Comparison of ENCODE assay signal across 8 cellular contexts in the genomic region with DNA sequence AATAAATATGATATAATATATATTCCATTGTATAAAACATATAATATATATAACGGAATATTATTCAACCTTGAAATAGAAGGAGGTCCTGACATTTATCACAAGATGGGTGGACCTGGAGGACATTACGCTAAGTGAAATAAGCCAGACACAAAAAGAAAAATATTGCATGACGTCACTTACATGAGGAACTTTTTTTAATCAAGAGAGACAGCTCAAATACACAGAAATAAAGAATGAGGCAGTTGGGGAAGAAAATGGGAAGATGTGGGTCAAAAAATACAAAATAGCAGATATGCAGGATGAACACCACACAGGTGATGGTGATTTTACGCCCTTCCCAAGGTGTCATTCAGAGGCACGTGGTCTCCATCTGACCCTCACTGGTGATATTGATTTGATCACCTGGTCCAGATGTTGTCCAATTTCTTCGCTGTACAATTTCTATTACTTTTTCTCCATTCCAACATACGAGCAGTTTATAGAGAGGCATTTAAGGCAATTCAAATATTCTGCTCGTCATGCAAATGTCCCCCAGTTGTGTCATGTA. TPM values are rescaled to one million over a fixed set of nuclear protein-coding genes. Genes with fewer than 3 reads are reported as not detected.
DNase-seq lines count a peak whose midpoint lies in the region; ATAC-seq and TF ChIP-seq lines count a peak whose summit lies in the region.

No MANE protein-coding gene starts in this region.

- no peak for TF ChIP-seq CTCF in GM10266 (IDR thresholded peaks at IDR 0.05; ENCODE audit: control insufficient read depth, insufficient read depth, low read depth, missing control alignments)

- peak; percentile 7 for ATAC-seq in activated CD4-positive, alpha-beta T cell treated with anti-CD3 and anti-CD28 coated beads for 36 hours
- peak; percentile 13 for ATAC-seq in central memory CD8-positive, alpha-beta T cell (replicated peaks; ENCODE audit: extremely low read depth, poor library complexity, severe bottlenecking)
- no peak for ATAC-seq in activated CD4-positive, CD25-positive, alpha-beta regulatory T cell treated with anti-CD3 and anti-CD28 coated beads, Interleukin-2, amount 50 U/mL, for 24 hours

- peak; percentile 12 for DNase-seq in activated CD4-positive, alpha-beta T cell treated with anti-CD3 and anti-CD28 coated beads for 36 hours
- no peak for DNase-seq in activated CD4-positive, alpha-beta T cell treated with anti-CD3 and anti-CD28 coated beads, Interleukin-2, amount 50 U/mL, for 48 hours
- DNase-seq in LoVo (ENCODE audit: low spot score) (peak; percentile 16), iPS-NIHi11 (ENCODE audit: low spot score) (no peak), GM10266 (ENCODE audit: extremely low spot score) (no peak)
- DNase-seq in central memory CD8-positive, alpha-beta T cell (ENCODE audit: low spot score in 2 of 2) = no peak

- peak overlapping the region; percentile 99 for H3K4me3 Mint-ChIP-seq in activated CD4-positive, alpha-beta T cell treated with anti-CD3 and anti-CD28 coated beads for 36 hours
- peak overlapping the region; percentile 98 for H3K4me3 Mint-ChIP-seq in central memory CD8-positive, alpha-beta T cell

- H3K27me3 ChIP-seq in mononuclear cell (ENCODE audit: insufficient read depth, low read length) = no peaks in the 10 kb centered on the region

- H3K4me1 ChIP-seq in mononuclear cell (ENCODE audit: insufficient read depth, low read length) = peaks cover 19% of the 10 kb centered on the region

- peaks cover 32% of the 10 kb centered on the region for H3K36me3 Mint-ChIP-seq in activated CD4-positive, alpha-beta T cell treated with anti-CD3 and anti-CD28 coated beads for 36 hours (ENCODE audit: low read depth)
- peaks cover 7% of the 10 kb centered on the region for H3K36me3 Mint-ChIP-seq in central memory CD8-positive, alpha-beta T cell (ENCODE audit: insufficient read depth)

- H3K9me3 Mint-ChIP-seq in activated CD4-positive, alpha-beta T cell treated with anti-CD3 and anti-CD28 coated beads for 36 hours (ENCODE audit: low read depth) = peaks cover 8% of the 10 kb centered on the region
- peaks cover 6% of the 10 kb centered on the region for H3K9me3 Mint-ChIP-seq in central memory CD8-positive, alpha-beta T cell

- H3K27me3 Mint-ChIP-seq in activated CD4-positive, alpha-beta T cell treated with anti-CD3 and anti-CD28 coated beads for 36 hours = peaks cover 1% of the 10 kb centered on the region
- no peaks in the 10 kb centered on the region for H3K27me3 Mint-ChIP-seq in central memory CD8-positive, alpha-beta T cell

- H3K27ac Mint-ChIP-seq in activated CD4-positive, alpha-beta T cell treated with anti-CD3 and anti-CD28 coated beads for 36 hours = peak overlapping the region; percentile 96
- peak overlapping the region; percentile 98 for H3K27ac Mint-ChIP-seq in central memory CD8-positive, alpha-beta T cell (ENCODE audit: low read depth)

- POLR2A ChIA-PET in activated CD4-positive, alpha-beta T cell treated with anti-CD3 and anti-CD28 coated beads for 36 hours (lab: Charles Lee) = no interaction called here

- intact Hi-C loops in activated CD4-positive, alpha-beta T cell treated with anti-CD3 and anti-CD28 coated beads for 36 hours (cut with DNase I, micrococcal nuclease) = loop anchor here (1.0 to 10.0 kb wide), 15 partner anchors 68 to 775 kb away; a partner anchor contains a TSS

- H3K4me1 Mint-ChIP-seq in activated CD4-positive, alpha-beta T cell treated with anti-CD3 and anti-CD28 coated beads for 36 hours = peaks cover 37% of the 10 kb centered on the region
- H3K4me1 Mint-ChIP-seq in central memory CD8-positive, alpha-beta T cell = peaks cover 47% of the 10 kb centered on the region

- CTCF ChIA-PET in activated CD4-positive, alpha-beta T cell treated with anti-CD3 and anti-CD28 coated beads for 36 hours (lab: Charles Lee) = interaction anchor here (0.7 kb wide), 1 partner anchor 488 kb away, joined by 3 read pairs; no protein-coding TSS in a partner anchor

- peak overlapping the region; percentile 96 for H3K4me3 ChIP-seq in mononuclear cell (ENCODE audit: low read length)

- H3K9me3 ChIP-seq in mononuclear cell (ENCODE audit: low read depth, low read length) = peaks cover 5% of the 10 kb centered on the region

RNA-seq across cellular contexts. Expression of a gene that starts 0.5 kb away (rescaled TPM):
- total RNA-seq in activated CD4-positive, alpha-beta T cell treated with anti-CD3 and anti-CD28 coated beads for 36 hours = 10 to 100 TPM; 39.0 to 39.8 TPM
- total RNA-seq in mononuclear cell = 73.1 TPM

RNA-seq across cellular contexts. Expression of a gene that starts 12.9 kb away (rescaled TPM):
- total RNA-seq in activated CD4-positive, alpha-beta T cell treated with anti-CD3 and anti-CD28 coated beads for 36 hours = not detected
- not detected for total RNA-seq in mononuclear cell

RNA-seq across cellular contexts. Expression of a gene that starts 24.1 kb away (rescaled TPM):
- total RNA-seq in activated CD4-positive, alpha-beta T cell treated with anti-CD3 and anti-CD28 coated beads for 36 hours = not detected
- total RNA-seq in mononuclear cell = not detected

RNA-seq across cellular contexts. Expression of a gene that starts 32.4 kb away (rescaled TPM):
- not detected for total RNA-seq in activated CD4-positive, alpha-beta T cell treated with anti-CD3 and anti-CD28 coated beads for 36 hours
- not detected for total RNA-seq in mononuclear cell

RNA-seq across cellular contexts. Expression of a gene that starts 39.1 kb away (rescaled TPM):
- total RNA-seq in activated CD4-positive, alpha-beta T cell treated with anti-CD3 and anti-CD28 coated beads for 36 hours = under 1 TPM; 0.05 to 0.09 TPM
- total RNA-seq in mononuclear cell = under 0.01 TPM

Comparison
In these comparisons a context has a peak if more than half of its experiments do, and no peak if none do; other contexts are left out.
1. DNase-seq: peak in activated CD4-positive, alpha-beta T cell treated with anti-CD3 and anti-CD28 coated beads for 36 hours (single experiment) and LoVo (single experiment); none in activated CD4-positive, alpha-beta T cell treated with anti-CD3 and anti-CD28 coated beads, Interleukin-2, amount 50 U/mL, for 48 hours (0 of 2), central memory CD8-positive, alpha-beta T cell (0 of 2), iPS-NIHi11 (single experiment) and GM10266 (single experiment).
2. ATAC-seq: peak in activated CD4-positive, alpha-beta T cell treated with anti-CD3 and anti-CD28 coated beads for 36 hours (single experiment) and central memory CD8-positive, alpha-beta T cell (single experiment); none in activated CD4-positive, CD25-positive, alpha-beta regulatory T cell treated with anti-CD3 and anti-CD28 coated beads, Interleukin-2, amount 50 U/mL, for 24 hours (0 of 2).